In the genomic region with DNA sequence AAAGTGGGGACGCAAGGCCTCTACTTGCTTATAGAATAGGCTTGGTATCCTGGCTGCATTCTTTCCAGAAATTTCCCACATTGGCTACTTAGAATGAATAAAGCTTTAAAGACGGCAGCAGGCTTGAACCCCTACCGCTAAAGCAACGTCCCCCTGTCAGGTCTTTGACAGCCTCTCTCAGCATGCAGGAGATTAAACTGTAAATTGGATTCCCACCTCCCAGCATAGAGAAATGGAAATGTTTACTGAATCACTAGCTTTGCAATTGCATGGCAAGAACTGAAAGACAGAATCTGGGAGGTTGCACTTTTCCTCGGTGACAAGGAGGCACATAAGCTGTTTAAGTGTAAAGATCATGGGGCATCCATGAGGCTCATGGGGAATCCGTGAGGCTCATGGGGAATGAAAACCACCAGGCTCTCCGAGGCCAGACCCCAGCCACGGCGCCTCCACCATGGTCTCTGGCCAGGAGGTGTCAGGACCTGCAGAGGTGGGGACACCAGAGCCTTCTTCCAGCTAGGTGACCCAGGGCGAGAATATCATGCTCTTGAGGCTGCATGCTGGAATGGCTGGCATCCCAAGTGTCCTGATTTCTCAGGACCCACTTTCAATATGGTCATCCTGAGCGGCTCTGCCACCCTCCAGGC, we compare ENCODE assay signal across 2 cellular contexts.
TF ChIP-seq lines count a peak whose summit lies in the region.

No MANE protein-coding gene starts in this region.

TF ChIP-seq in HEK293, 187 proteins besides CTCF, POLR2A, EP300 and RAD21 (continued from another document):
- TF ChIP-seq GLIS1 (tag by site-specific recombination; IDR thresholded peaks at IDR 0.05): peak; percentile 33; the same call in 1 of the 2 replicates

TF ChIP-seq in neural cell, 6 proteins besides CTCF, POLR2A, EP300 and RAD21 (continued from another document):
- TF ChIP-seq, protein P1, sequence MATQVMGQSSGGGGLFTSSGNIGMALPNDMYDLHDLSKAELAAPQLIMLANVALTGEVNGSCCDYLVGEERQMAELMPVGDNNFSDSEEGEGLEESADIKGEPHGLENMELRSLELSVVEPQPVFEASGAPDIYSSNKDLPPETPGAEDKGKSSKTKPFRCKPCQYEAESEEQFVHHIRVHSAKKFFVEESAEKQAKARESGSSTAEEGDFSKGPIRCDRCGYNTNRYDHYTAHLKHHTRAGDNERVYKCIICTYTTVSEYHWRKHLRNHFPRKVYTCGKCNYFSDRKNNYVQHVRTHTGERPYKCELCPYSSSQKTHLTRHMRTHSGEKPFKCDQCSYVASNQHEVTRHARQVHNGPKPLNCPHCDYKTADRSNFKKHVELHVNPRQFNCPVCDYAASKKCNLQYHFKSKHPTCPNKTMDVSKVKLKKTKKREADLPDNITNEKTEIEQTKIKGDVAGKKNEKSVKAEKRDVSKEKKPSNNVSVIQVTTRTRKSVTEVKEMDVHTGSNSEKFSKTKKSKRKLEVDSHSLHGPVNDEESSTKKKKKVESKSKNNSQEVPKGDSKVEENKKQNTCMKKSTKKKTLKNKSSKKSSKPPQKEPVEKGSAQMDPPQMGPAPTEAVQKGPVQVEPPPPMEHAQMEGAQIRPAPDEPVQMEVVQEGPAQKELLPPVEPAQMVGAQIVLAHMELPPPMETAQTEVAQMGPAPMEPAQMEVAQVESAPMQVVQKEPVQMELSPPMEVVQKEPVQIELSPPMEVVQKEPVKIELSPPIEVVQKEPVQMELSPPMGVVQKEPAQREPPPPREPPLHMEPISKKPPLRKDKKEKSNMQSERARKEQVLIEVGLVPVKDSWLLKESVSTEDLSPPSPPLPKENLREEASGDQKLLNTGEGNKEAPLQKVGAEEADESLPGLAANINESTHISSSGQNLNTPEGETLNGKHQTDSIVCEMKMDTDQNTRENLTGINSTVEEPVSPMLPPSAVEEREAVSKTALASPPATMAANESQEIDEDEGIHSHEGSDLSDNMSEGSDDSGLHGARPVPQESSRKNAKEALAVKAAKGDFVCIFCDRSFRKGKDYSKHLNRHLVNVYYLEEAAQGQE (IDR thresholded peaks at IDR 0.05; ENCODE audit: borderline replicate concordance): peak; percentile 30
- TF ChIP-seq SMC3 (conservative IDR thresholded peaks at IDR 0.05; ENCODE audit: poor library complexity) (no peak), EZH2 (IDR thresholded peaks at IDR 0.05; ENCODE audit: borderline replicate concordance, insufficient read depth, low read length, poor library complexity, severe bottlenecking) (no peak), MXI1 (conservative IDR thresholded peaks at IDR 0.05; ENCODE audit: poor library complexity, severe bottlenecking) (no peak)
